In the genomic region with DNA sequence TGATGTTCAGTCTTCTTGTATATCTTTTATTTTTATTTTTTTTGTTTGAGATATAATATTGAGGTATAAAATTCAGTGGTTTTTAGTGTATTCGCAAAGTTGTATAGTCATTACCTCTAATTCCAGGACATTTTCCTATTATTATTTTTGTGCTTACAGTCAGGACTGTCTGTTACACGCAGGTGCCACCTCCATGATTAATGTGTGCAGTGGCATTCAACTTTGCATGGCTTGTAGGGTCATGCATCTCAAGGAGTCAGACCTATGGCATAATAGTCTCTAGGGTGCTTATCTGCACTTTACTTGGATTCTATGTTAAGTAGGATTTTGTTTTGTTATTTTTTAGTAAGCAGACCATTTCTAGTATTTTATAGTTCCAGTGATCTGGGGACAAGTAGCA, we compare ENCODE assay signal across 9 cellular contexts. TPM values are rescaled to one million over a fixed set of nuclear protein-coding genes. Genes with fewer than 3 reads are reported as not detected.
A peak's percentile ranks its signal among the peaks of the same experiment; 100 is the strongest.
DNase-seq lines count a peak whose midpoint lies in the region; ATAC-seq and TF ChIP-seq lines count a peak whose summit lies in the region.
"Had no signal": no experiment of that assay in that cellular context is flagged by ENCODE, and none has a peak within 500 bp of the region (broad histone marks: within the 10 kb centered on the region; RNA-seq: fewer than 3 reads in every experiment).

No MANE protein-coding gene starts in this region.

- peaks cover 17 to 23% of the 10 kb centered on the region in 2 donors for H3K4me1 Mint-ChIP-seq in natural killer cell

- H3K4me3 ChIP-seq in BJ (ENCODE audit: low read depth, low read length) (peak overlapping the region; percentile 86), LNCaP clone FGC (ENCODE audit: low read depth, low read length) (peak overlapping the region; percentile 66), dorsolateral prefrontal cortex (peak overlapping the region; percentile 63 to 99 (median 89))

- peak overlapping the region in 11 of 59 donors; percentile 86 to 99 (median 97) for H3K27ac ChIP-seq in dorsolateral prefrontal cortex
- H3K27ac ChIP-seq in caudate nucleus (ENCODE audit: low read depth, low read length), result no peak overlapping the region

- H3K27ac Mint-ChIP-seq in natural killer cell, result peak overlapping the region; percentile 85 to 89

- peak overlapping the region; percentile 94 for H3K4me3 Mint-ChIP-seq in natural killer cell

- CTCF ChIA-PET in BJ (lab: Yijun Ruan, JAX), result no interaction called here

- no peak for DNase-seq in BJ (ENCODE audit: low read depth)
- no peak for DNase-seq in LNCaP clone FGC (ENCODE audit: low read depth)
- DNase-seq in dorsolateral prefrontal cortex, result no peak
- no peak for DNase-seq in natural killer cell
- DNase-seq in caudate nucleus (lab: John Stamatoyannopoulos, UW), result no peak
- DNase-seq in NCI-H2227 treated with DMSO at 0.1 percent for 48 hours (lab: John Stamatoyannopoulos, UW), result no peak

- TF ChIP-seq CTCF in BJ (IDR thresholded peaks at IDR 0.05; ENCODE audit: insufficient read depth, low read depth, low read length) (no peak), LNCaP clone FGC (IDR thresholded peaks at IDR 0.05; ENCODE audit: control insufficient read depth, extremely low read depth, insufficient read depth) (no peak), dorsolateral prefrontal cortex (IDR thresholded peaks at IDR 0.05 in 54 of 56, conservative IDR thresholded peaks at IDR 0.05 in 2 of 56; ENCODE audit: low read depth in 1 of 56, partially characterized antibody in 56 of 56) (no peak), natural killer cell (IDR thresholded peaks at IDR 0.05) (no peak)

- no peaks in the 10 kb centered on the region for H3K9me3 Mint-ChIP-seq in natural killer cell

- H3K27me3 Mint-ChIP-seq in natural killer cell (ENCODE audit: low read depth in 2 of 2), result no peaks in the 10 kb centered on the region

- H3K27me3 ChIP-seq in BJ (ENCODE audit: control insufficient read depth, insufficient read depth, low read length) (no peaks in the 10 kb centered on the region), dorsolateral prefrontal cortex (no peaks in the 10 kb centered on the region)

- peaks cover 4% of the 10 kb centered on the region for H3K36me3 ChIP-seq in BJ (ENCODE audit: control insufficient read depth, insufficient read depth, low read length)

- ATAC-seq in natural killer cell, result no peak
- ATAC-seq in GM18861 (IDR thresholded peaks at IDR 0.05; ENCODE audit: unreplicated experiment), result no peak
- no peak for ATAC-seq in HG03469 (IDR thresholded peaks at IDR 0.05; ENCODE audit: unreplicated experiment)

- intact Hi-C loops in dorsolateral prefrontal cortex (cut with DNase I) (loop anchor here (5.0 kb wide), 2 partner anchors 55 to 105 kb away; partner anchors contain the start of genes EIF4G2 (in 2 of the 2) and ZBED5 (in 1 of the 2)), natural killer cell (cut with micrococcal nuclease) (no loop called here)

- POLR2A ChIA-PET in BJ (lab: Charles Lee), result interaction anchor here (1.2 kb wide), 1 partner anchor 57 kb away, joined by 4 read pairs; the partner anchor contains the start of gene EIF4G2

- no peaks in the 10 kb centered on the region for H3K36me3 Mint-ChIP-seq in natural killer cell

RNA-seq across cellular contexts. Expression of gene CTR9, which starts 1.0 kb away (rescaled TPM):
- polyA plus RNA-seq in BJ (2011; rRNA removed), result 6.6 and 16.7 TPM in 2 replicates
- 7.8 and 8.0 TPM in 2 replicates for polyA minus RNA-seq in BJ (2011; rRNA and poly(A)+ RNA removed)
- total RNA-seq in dorsolateral prefrontal cortex (10 to 100 TPM; 20.3 to 43.5 (median 27.9) TPM), natural killer cell (10 to 100 TPM; 30.6 to 47.3 (median 38.0) TPM)

RNA-seq across cellular contexts. Expression of gene EIF4G2, which starts 56.7 kb away (rescaled TPM):
- polyA plus RNA-seq in BJ (2011; rRNA removed), result 472 and 1,009 TPM in 2 replicates
- polyA minus RNA-seq in BJ (2011; rRNA and poly(A)+ RNA removed), result 392 and 515 TPM in 2 replicates
- total RNA-seq in dorsolateral prefrontal cortex (100 to 1,000 TPM; 452 to 826 (median 596) TPM), natural killer cell (100 to 1,000 TPM; 718 to 820 (median 751) TPM)

RNA-seq across cellular contexts. Expression of gene IRAG1, which starts 58.5 kb away (rescaled TPM):
- polyA plus RNA-seq in BJ (2011; rRNA removed), result 76.5 and 82.4 TPM in 2 replicates
- 81.8 and 87.8 TPM in 2 replicates for polyA minus RNA-seq in BJ (2011; rRNA and poly(A)+ RNA removed)
- total RNA-seq in dorsolateral prefrontal cortex (100 to 1,000 TPM in 18 of 120 experiments, 10 to 100 TPM in 102; 39.1 to 210 (median 73.5) TPM), natural killer cell (under 1 TPM in 2 of 3 donors, not detected in 1; 0.50 to 0.54 TPM)
- total RNA-seq: T-helper 2 cell treated with Interferon-gamma antibody and Interleukin-4, amounts not matched to agents 100 ng/mL and 5 ng/mL, for 36 hours had no signal

Comparison
In these comparisons a context has a peak if more than half of its experiments do, and no peak if none do; other contexts are left out.
1. RNA of gene IRAG1, which starts 58.5 kb away (total RNA-seq): 39.1 to 210 TPM in dorsolateral prefrontal cortex; 0.50 to 0.54 TPM in natural killer cell; every median in the first group is over 10 times any median in the second.
2. Peak in every context shown above with its lines, with median percentiles within 50 percentile points of each other: H3K4me3 ChIP-seq.